Comparison of ENCODE assay signal across 10 cellular contexts in genomic region chr5:67166886-67167285, GRCh38. TPM values are rescaled to one million over a fixed set of nuclear protein-coding genes. Genes with fewer than 3 reads are reported as not detected.
DNase-seq lines count a peak whose midpoint lies in the region; ATAC-seq and TF ChIP-seq lines count a peak whose summit lies in the region.
"Had no signal": no experiment of that assay in that cellular context is flagged by ENCODE, and none has a peak within 500 bp of the region (broad histone marks: within the 10 kb centered on the region; RNA-seq: fewer than 3 reads in every experiment).

No MANE protein-coding gene starts in this region.

- peak overlapping the region; percentile 99 for H3K27ac Mint-ChIP-seq in CD4-positive, CD25-positive, alpha-beta regulatory T cell
- H3K27ac Mint-ChIP-seq in IgD-negative memory B cell (peak overlapping the region; percentile 82 to 96 (median 95)), neural progenitor cell (no peak overlapping the region)
- peak overlapping the region; percentile 92 for H3K27ac Mint-ChIP-seq in central memory CD8-positive, alpha-beta T cell (ENCODE audit: low read depth)

- H3K4me1 ChIP-seq in CD4-positive, CD25-positive, alpha-beta regulatory T cell (ENCODE audit: control insufficient read depth, insufficient read depth, low read length, poor library complexity, severe bottlenecking) = peaks cover 75% of the 10 kb centered on the region
- H3K4me1 ChIP-seq in neural progenitor cell = no peaks in the 10 kb centered on the region

- no peaks in the 10 kb centered on the region for H3K9me3 Mint-ChIP-seq in CD4-positive, CD25-positive, alpha-beta regulatory T cell
- H3K9me3 Mint-ChIP-seq in IgD-negative memory B cell (no peaks in the 10 kb centered on the region), neural progenitor cell (peaks cover 2% of the 10 kb centered on the region)
- no peaks in the 10 kb centered on the region for H3K9me3 Mint-ChIP-seq in central memory CD8-positive, alpha-beta T cell

- H3K4me3 ChIP-seq in CD4-positive, CD25-positive, alpha-beta regulatory T cell (ENCODE audit: low read depth, low read length) = peak overlapping the region; percentile 69
- H3K4me3 ChIP-seq in neural progenitor cell = no peak overlapping the region
- H3K4me3 ChIP-seq: SK-N-MC had no signal

- H3K9me3 ChIP-seq in CD4-positive, CD25-positive, alpha-beta regulatory T cell (ENCODE audit: control insufficient read depth in 2 of 2, low read length in 2 of 2) = no peaks in the 10 kb centered on the region
- no peaks in the 10 kb centered on the region for H3K9me3 ChIP-seq in neural progenitor cell (ENCODE audit: low read depth)

- no peaks in the 10 kb centered on the region for H3F3A ChIP-seq in neural progenitor cell (ENCODE audit: low read depth)

- no peak for ATAC-seq in CD4-positive, CD25-positive, alpha-beta regulatory T cell (ENCODE audit: low read depth in 2 of 2)
- no peak for ATAC-seq in central memory CD8-positive, alpha-beta T cell (replicated peaks; ENCODE audit: extremely low read depth, poor library complexity, severe bottlenecking)
- no peak for ATAC-seq in HG03139 (IDR thresholded peaks at IDR 0.05; ENCODE audit: unreplicated experiment)

- no peak for TF ChIP-seq CTCF in neural progenitor cell (IDR thresholded peaks at IDR 0.05)

- peak overlapping the region; percentile 86 to 94 (median 92) for H3K4me3 Mint-ChIP-seq in CD4-positive, CD25-positive, alpha-beta regulatory T cell
- peak overlapping the region; percentile 79 to 97 (median 88) for H3K4me3 Mint-ChIP-seq in IgD-negative memory B cell
- peak overlapping the region; percentile 77 for H3K4me3 Mint-ChIP-seq in central memory CD8-positive, alpha-beta T cell
- no peak overlapping the region for H3K4me3 Mint-ChIP-seq in neural progenitor cell

- H3K27ac ChIP-seq in CD4-positive, CD25-positive, alpha-beta regulatory T cell (ENCODE audit: insufficient read depth, low read length, poor library complexity, severe bottlenecking) = peak overlapping the region; percentile 90
- no peak overlapping the region for H3K27ac ChIP-seq in neural progenitor cell
- H3K27ac ChIP-seq: SK-N-MC had no signal

- H3K27me3 ChIP-seq in CD4-positive, CD25-positive, alpha-beta regulatory T cell (ENCODE audit: control insufficient read depth, insufficient read depth, low read length) = no peaks in the 10 kb centered on the region
- no peaks in the 10 kb centered on the region for H3K27me3 ChIP-seq in neural progenitor cell

- H3K4me1 Mint-ChIP-seq in CD4-positive, CD25-positive, alpha-beta regulatory T cell = peaks cover 23 to 69% (median 38%) of the 10 kb centered on the region in 4 donors
- H3K4me1 Mint-ChIP-seq in IgD-negative memory B cell (peaks cover 16 to 23% (median 18%) of the 10 kb centered on the region in 3 donors), neural progenitor cell (peaks cover 3% of the 10 kb centered on the region)
- peaks cover 20% of the 10 kb centered on the region for H3K4me1 Mint-ChIP-seq in central memory CD8-positive, alpha-beta T cell

- no peak overlapping the region for H3K9ac ChIP-seq in neural progenitor cell

- peaks cover 17% of the 10 kb centered on the region for H3K36me3 Mint-ChIP-seq in CD4-positive, CD25-positive, alpha-beta regulatory T cell
- H3K36me3 Mint-ChIP-seq in IgD-negative memory B cell (peaks cover 3% of the 10 kb centered on the region), neural progenitor cell (peaks cover 2% of the 10 kb centered on the region)
- peaks cover 7% of the 10 kb centered on the region for H3K36me3 Mint-ChIP-seq in central memory CD8-positive, alpha-beta T cell (ENCODE audit: insufficient read depth)

- no peaks in the 10 kb centered on the region for H4K20me1 ChIP-seq in neural progenitor cell (ENCODE audit: low read depth)

- no peaks in the 10 kb centered on the region for H3K79me2 ChIP-seq in neural progenitor cell (ENCODE audit: low read depth)

- peak overlapping the region; percentile 80 for H2AFZ ChIP-seq in neural progenitor cell (replicated peaks)

- DNase-seq in CD4-positive, CD25-positive, alpha-beta regulatory T cell = no peak
- DNase-seq in central memory CD8-positive, alpha-beta T cell (ENCODE audit: low spot score in 2 of 2) = no peak
- DNase-seq in neural progenitor cell (ENCODE audit: low spot score) (no peak), NCI-H1436 treated with DMSO at 0.1 percent for 48 hours (lab: John Stamatoyannopoulos, UW) (no peak), RPMI8226 (no peak)
- no peak for DNase-seq in activated CD8-positive, alpha-beta memory T cell treated with anti-CD3 and anti-CD28 coated beads, Interleukin-2, amount 50 U/mL, for 4 hours
- DNase-seq: NCI-H1105 treated with DMSO at 0.1 percent for 48 hours had no signal

- no peaks in the 10 kb centered on the region for H3K27me3 Mint-ChIP-seq in CD4-positive, CD25-positive, alpha-beta regulatory T cell
- H3K27me3 Mint-ChIP-seq in IgD-negative memory B cell (no peaks in the 10 kb centered on the region), neural progenitor cell (ENCODE audit: insufficient read depth, low read depth) (no peaks in the 10 kb centered on the region)
- no peaks in the 10 kb centered on the region for H3K27me3 Mint-ChIP-seq in central memory CD8-positive, alpha-beta T cell

- peaks cover 25% of the 10 kb centered on the region for H3K36me3 ChIP-seq in CD4-positive, CD25-positive, alpha-beta regulatory T cell (ENCODE audit: control insufficient read depth, insufficient read depth, low read length)
- H3K36me3 ChIP-seq in neural progenitor cell = no peaks in the 10 kb centered on the region

- H3K4me2 ChIP-seq in neural progenitor cell = no peak overlapping the region

RNA-seq across cellular contexts. Expression of gene CD180, which starts 29.7 kb away (rescaled TPM):
- total RNA-seq in CD4-positive, CD25-positive, alpha-beta regulatory T cell = not detected
- under 1 TPM in 3 of 4 donors, not detected in 1; 0.06 to 0.37 (median 0.11) TPM for polyA plus RNA-seq in CD4-positive, CD25-positive, alpha-beta regulatory T cell
- polyA plus RNA-seq in IgD-negative memory B cell = 99.1 TPM
- not detected in 2 replicates for total RNA-seq in neural progenitor cell (ENCODE audit: low replicate concordance)
